ENCODE assay signal across 3 cellular contexts in the genomic region with DNA sequence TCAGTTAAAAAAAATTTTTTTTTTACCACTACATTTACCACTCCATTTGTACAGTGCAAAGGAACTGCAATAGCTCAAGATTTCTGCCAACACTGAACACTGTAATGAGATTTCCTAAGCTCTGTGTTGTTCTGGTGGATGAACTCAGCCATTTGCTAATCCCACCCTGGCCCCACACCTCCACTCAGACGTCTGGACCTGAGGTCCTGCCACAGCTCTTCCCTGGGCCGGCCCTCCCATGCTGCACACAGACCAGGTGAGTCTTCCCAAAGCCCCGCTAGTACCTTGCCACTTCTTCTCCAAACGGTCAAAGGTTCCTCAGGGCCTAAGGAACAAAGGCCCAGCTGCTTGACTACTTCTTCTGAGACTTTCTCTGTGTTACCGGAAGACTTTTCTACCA.
TF ChIP-seq lines count a peak whose summit lies in the region.

No MANE protein-coding gene starts in this region.

TF ChIP-seq in HepG2, 621 proteins besides CTCF, POLR2A, EP300 and RAD21 (continues in another document):
- TF ChIP-seq ZNF362 (CRISPR knock-in tag; IDR thresholded peaks at IDR 0.05; ENCODE audit: borderline replicate concordance) (no peak), BCL3 (CRISPR knock-in tag; IDR thresholded peaks at IDR 0.05) (no peak), ZNF547 (CRISPR knock-in tag; IDR thresholded peaks at IDR 0.05) (no peak), MED13 (CRISPR knock-in tag; IDR thresholded peaks at IDR 0.05) (no peak), ZNF577 (CRISPR knock-in tag; IDR thresholded peaks at IDR 0.05; ENCODE audit: borderline replicate concordance, low read depth) (no peak), CHD4 (IDR thresholded peaks at IDR 0.05; ENCODE audit: borderline replicate concordance, low read length) (no peak)
- TF ChIP-seq, protein P1, sequence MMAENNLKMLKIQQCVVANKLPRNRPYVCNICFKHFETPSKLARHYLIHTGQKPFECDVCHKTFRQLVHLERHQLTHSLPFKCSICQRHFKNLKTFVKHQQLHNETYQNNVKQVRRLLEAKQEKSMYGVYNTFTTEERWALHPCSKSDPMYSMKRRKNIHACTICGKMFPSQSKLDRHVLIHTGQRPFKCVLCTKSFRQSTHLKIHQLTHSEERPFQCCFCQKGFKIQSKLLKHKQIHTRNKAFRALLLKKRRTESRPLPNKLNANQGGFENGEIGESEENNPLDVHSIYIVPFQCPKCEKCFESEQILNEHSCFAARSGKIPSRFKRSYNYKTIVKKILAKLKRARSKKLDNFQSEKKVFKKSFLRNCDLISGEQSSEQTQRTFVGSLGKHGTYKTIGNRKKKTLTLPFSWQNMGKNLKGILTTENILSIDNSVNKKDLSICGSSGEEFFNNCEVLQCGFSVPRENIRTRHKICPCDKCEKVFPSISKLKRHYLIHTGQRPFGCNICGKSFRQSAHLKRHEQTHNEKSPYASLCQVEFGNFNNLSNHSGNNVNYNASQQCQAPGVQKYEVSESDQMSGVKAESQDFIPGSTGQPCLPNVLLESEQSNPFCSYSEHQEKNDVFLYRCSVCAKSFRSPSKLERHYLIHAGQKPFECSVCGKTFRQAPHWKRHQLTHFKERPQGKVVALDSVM (CRISPR knock-in tag; IDR thresholded peaks at IDR 0.05) = no peak
- TF ChIP-seq, protein P2, sequence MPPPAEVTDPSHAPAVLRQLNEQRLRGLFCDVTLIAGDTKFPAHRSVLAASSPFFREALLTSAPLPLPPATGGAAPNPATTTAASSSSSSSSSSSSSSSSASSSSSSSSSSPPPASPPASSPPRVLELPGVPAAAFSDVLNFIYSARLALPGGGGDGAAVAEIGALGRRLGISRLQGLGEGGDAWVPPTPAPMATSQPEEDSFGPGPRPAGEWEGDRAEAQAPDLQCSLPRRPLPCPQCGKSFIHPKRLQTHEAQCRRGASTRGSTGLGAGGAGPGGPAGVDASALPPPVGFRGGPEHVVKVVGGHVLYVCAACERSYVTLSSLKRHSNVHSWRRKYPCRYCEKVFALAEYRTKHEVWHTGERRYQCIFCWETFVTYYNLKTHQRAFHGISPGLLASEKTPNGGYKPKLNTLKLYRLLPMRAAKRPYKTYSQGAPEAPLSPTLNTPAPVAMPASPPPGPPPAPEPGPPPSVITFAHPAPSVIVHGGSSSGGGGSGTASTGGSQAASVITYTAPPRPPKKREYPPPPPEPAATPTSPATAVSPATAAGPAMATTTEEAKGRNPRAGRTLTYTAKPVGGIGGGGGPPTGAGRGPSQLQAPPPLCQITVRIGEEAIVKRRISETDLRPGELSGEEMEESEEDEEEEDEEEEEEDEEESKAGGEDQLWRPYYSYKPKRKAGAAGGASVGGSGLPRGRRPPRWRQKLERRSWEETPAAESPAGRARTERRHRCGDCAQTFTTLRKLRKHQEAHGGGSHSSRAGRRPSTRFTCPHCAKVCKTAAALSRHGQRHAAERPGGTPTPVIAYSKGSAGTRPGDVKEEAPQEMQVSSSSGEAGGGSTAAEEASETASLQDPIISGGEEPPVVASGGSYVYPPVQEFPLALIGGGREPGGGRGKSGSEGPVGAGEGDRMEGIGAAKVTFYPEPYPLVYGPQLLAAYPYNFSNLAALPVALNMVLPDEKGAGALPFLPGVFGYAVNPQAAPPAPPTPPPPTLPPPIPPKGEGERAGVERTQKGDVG (CRISPR knock-in tag; IDR thresholded peaks at IDR 0.05; ENCODE audit: borderline replicate concordance) = no peak

TF ChIP-seq in endothelial cell of umbilical vein, 7 proteins besides CTCF, POLR2A, EP300 and RAD21:
- TF ChIP-seq FOS (IDR thresholded peaks at IDR 0.05; ENCODE audit: borderline replicate concordance, insufficient read depth, low read length) (no peak), MYC (IDR thresholded peaks at IDR 0.05; ENCODE audit: low read depth, low read length) (no peak), POLR2AphosphoS5 (IDR thresholded peaks at IDR 0.05; ENCODE audit: insufficient read depth, low read depth, low read length) (no peak), EZH2 (IDR thresholded peaks at IDR 0.05; ENCODE audit: borderline replicate concordance, low read depth, low read length, severe bottlenecking) (no peak), JUN (IDR thresholded peaks at IDR 0.05; ENCODE audit: borderline replicate concordance, insufficient read depth, insufficient read length, low read depth) (no peak), MAX (IDR thresholded peaks at IDR 0.05; ENCODE audit: insufficient read depth, insufficient read length) (no peak), GATA2 (IDR thresholded peaks at IDR 0.05; ENCODE audit: insufficient read depth, insufficient read length, low read depth, low read length) (no peak)
TF ChIP-seq in endothelial cell of umbilical vein: peak in this region for 0.

TF ChIP-seq in GM12891, 5 proteins besides CTCF, POLR2A, EP300 and RAD21:
- TF ChIP-seq SPI1 (IDR thresholded peaks at IDR 0.05; ENCODE audit: low read depth, low read length) (no peak), POU2F2 (IDR thresholded peaks at IDR 0.05; ENCODE audit: low read depth, low read length) (no peak), POLR2AphosphoS5 (IDR thresholded peaks at IDR 0.05; ENCODE audit: low read depth, low read length) (no peak), TAF1 (IDR thresholded peaks at IDR 0.05; ENCODE audit: low read depth, low read length) (no peak), PAX5 (IDR thresholded peaks at IDR 0.05; ENCODE audit: insufficient read depth, low read length, severe bottlenecking) (no peak)
